1 cellular context compared by ENCODE assay signal in the genomic region with DNA sequence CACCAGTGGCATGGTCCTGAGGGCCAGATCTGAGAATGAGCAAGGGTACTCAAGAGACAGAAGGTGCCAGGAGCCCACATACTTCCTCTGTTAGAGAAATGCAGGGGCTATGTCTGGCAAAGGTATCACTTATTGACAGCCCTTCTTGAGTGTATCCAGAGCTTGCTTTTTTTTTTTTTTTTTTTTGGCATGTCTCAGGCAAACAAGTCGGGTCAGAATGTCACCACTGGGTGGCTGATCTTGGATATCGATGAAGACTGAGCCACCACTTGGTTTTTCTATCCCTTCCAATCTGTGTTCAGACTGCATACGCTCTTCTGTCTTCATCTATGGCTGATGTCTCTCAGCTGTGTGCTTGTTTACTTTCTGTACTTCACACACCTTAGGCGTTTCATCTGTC.
TF ChIP-seq lines count a peak whose summit lies in the region.

No MANE protein-coding gene starts in this region.

TF ChIP-seq in SK-N-SH, 30 proteins besides CTCF, POLR2A, EP300 and RAD21 (continued from another document):
- TF ChIP-seq, protein P1, sequence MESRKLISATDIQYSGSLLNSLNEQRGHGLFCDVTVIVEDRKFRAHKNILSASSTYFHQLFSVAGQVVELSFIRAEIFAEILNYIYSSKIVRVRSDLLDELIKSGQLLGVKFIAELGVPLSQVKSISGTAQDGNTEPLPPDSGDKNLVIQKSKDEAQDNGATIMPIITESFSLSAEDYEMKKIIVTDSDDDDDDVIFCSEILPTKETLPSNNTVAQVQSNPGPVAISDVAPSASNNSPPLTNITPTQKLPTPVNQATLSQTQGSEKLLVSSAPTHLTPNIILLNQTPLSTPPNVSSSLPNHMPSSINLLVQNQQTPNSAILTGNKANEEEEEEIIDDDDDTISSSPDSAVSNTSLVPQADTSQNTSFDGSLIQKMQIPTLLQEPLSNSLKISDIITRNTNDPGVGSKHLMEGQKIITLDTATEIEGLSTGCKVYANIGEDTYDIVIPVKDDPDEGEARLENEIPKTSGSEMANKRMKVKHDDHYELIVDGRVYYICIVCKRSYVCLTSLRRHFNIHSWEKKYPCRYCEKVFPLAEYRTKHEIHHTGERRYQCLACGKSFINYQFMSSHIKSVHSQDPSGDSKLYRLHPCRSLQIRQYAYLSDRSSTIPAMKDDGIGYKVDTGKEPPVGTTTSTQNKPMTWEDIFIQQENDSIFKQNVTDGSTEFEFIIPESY (IDR thresholded peaks at IDR 0.05; ENCODE audit: borderline replicate concordance, low read depth) = no peak
- TF ChIP-seq MEF2A (IDR thresholded peaks at IDR 0.05; ENCODE audit: borderline replicate concordance, low read depth) = no peak
- TF ChIP-seq GATA2 (CRISPR knock-in tag; IDR thresholded peaks at IDR 0.05) = no peak
- TF ChIP-seq NFIC (IDR thresholded peaks at IDR 0.05; ENCODE audit: borderline replicate concordance) = no peak
- no peak for TF ChIP-seq FOSL2 (IDR thresholded peaks at IDR 0.05; ENCODE audit: borderline replicate concordance, low read depth)
- TF ChIP-seq, protein P2, sequence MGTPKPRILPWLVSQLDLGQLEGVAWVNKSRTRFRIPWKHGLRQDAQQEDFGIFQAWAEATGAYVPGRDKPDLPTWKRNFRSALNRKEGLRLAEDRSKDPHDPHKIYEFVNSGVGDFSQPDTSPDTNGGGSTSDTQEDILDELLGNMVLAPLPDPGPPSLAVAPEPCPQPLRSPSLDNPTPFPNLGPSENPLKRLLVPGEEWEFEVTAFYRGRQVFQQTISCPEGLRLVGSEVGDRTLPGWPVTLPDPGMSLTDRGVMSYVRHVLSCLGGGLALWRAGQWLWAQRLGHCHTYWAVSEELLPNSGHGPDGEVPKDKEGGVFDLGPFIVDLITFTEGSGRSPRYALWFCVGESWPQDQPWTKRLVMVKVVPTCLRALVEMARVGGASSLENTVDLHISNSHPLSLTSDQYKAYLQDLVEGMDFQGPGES (IDR thresholded peaks at IDR 0.05; ENCODE audit: low read depth, low read length) = no peak
- no peak for TF ChIP-seq SIN3A (IDR thresholded peaks at IDR 0.05; ENCODE audit: borderline replicate concordance, low read depth, low read length)
- TF ChIP-seq FOXM1 (IDR thresholded peaks at IDR 0.05; ENCODE audit: low read depth) = no peak
- TF ChIP-seq MXI1 (IDR thresholded peaks at IDR 0.05; ENCODE audit: low read depth, low read length) = no peak
- TF ChIP-seq SMC3 (IDR thresholded peaks at IDR 0.05; ENCODE audit: low read depth, low read length) = no peak
- no peak for TF ChIP-seq RFX5 (IDR thresholded peaks at IDR 0.05; ENCODE audit: low read length)
